26 cellular contexts compared by ENCODE assay signal in genomic region chr5:167726641-167727040, GRCh38.
"Had no signal": no experiment of that assay in that cellular context is flagged by ENCODE, and none has a peak within 500 bp of the region (broad histone marks: within the 10 kb centered on the region; RNA-seq: fewer than 3 reads in every experiment).

No MANE protein-coding gene starts in this region.

- H3K27ac Mint-ChIP-seq: dendritic cell treated with granulocyte-macrophage colony-stimulating factor and Interleukin-4, amounts not matched to agents 40 ng/mL and 50 ng/mL, for 4 days; naive thymus-derived CD4-positive, alpha-beta T cell; nephron; neural progenitor cell; progenitor cell of endocrine pancreas; stimulated activated naive CD8-positive, alpha-beta T cell treated with anti-CD3 and anti-CD28 coated beads, Interleukin-15, amount 100 ng/mL, for 72 hours; type B pancreatic cell had no signal

- H3K27me3 ChIP-seq: colonic mucosa, esophagus muscularis mucosa, left lung, neural progenitor cell, right lobe of liver, suprapubic skin, tibial artery had no signal

- H3K9me3 ChIP-seq: colonic mucosa, esophagus muscularis mucosa, left lung, right lobe of liver, suprapubic skin, tibial artery had no signal

- H3K4me3 ChIP-seq: colonic mucosa, esophagus muscularis mucosa, left lung, neural progenitor cell, right lobe of liver, suprapubic skin, tibial artery had no signal

- H3K79me2 ChIP-seq: parathyroid adenoma had no signal

- H3K36me3 Mint-ChIP-seq: naive thymus-derived CD4-positive, alpha-beta T cell had no signal

- FAIRE-seq: endothelial cell of umbilical vein, islet of Langerhans, small intestine had no signal

- H3K36me3 ChIP-seq: colonic mucosa, esophagus muscularis mucosa, left lung, neural progenitor cell, right lobe of liver, suprapubic skin, tibial artery had no signal

- DNase-seq: colonic mucosa; effector memory CD4-positive, alpha-beta T cell; foreskin melanocyte; head of caudate nucleus; left cardiac atrium; mesenchymal stem cell; midbrain; naive thymus-derived CD4-positive, alpha-beta T cell; right lobe of liver; small intestine; stimulated activated CD4-positive, alpha-beta T cell treated with anti-CD3 and anti-CD28 coated beads, Interleukin-15, amount 100 ng/mL, for 24 hours; stimulated activated CD4-positive, alpha-beta T cell treated with anti-CD3 and anti-CD28 coated beads, Interleukin-2, amount 100 ng/mL, for 48 hours; stimulated activated naive CD4-positive, alpha-beta T cell; stimulated activated naive CD8-positive, alpha-beta T cell treated with anti-CD3 and anti-CD28 coated beads, Interleukin-15, amount 100 ng/mL, for 72 hours; tibial artery had no signal

- H3K27ac ChIP-seq: colonic mucosa, esophagus muscularis mucosa, left lung, neural progenitor cell, parathyroid adenoma, right lobe of liver, suprapubic skin, tibial artery had no signal

- ATAC-seq: left cardiac atrium; left lung; naive thymus-derived CD4-positive, alpha-beta T cell; right lobe of liver; stimulated activated naive CD8-positive, alpha-beta T cell treated with anti-CD3 and anti-CD28 coated beads, Interleukin-15, amount 100 ng/mL, for 72 hours had no signal

- H3K4me1 Mint-ChIP-seq: stimulated activated naive CD8-positive, alpha-beta T cell treated with anti-CD3 and anti-CD28 coated beads, Interleukin-15, amount 100 ng/mL, for 72 hours had no signal

- H3K27me3 Mint-ChIP-seq: stimulated activated naive CD8-positive, alpha-beta T cell treated with anti-CD3 and anti-CD28 coated beads, Interleukin-15, amount 100 ng/mL, for 72 hours had no signal

- H3K9me3 Mint-ChIP-seq: dendritic cell treated with granulocyte-macrophage colony-stimulating factor and Interleukin-4, amounts not matched to agents 40 ng/mL and 50 ng/mL, for 4 days; naive thymus-derived CD4-positive, alpha-beta T cell; nephron; neural progenitor cell; stimulated activated naive CD8-positive, alpha-beta T cell treated with anti-CD3 and anti-CD28 coated beads, Interleukin-15, amount 100 ng/mL, for 72 hours; type B pancreatic cell had no signal

- H3K4me2 ChIP-seq: neural progenitor cell had no signal

- H3K9ac ChIP-seq: neural progenitor cell, parathyroid adenoma had no signal

- H3K4me3 Mint-ChIP-seq: dendritic cell treated with granulocyte-macrophage colony-stimulating factor and Interleukin-4, amounts not matched to agents 40 ng/mL and 50 ng/mL, for 4 days; naive thymus-derived CD4-positive, alpha-beta T cell; nephron; neural progenitor cell; stimulated activated naive CD8-positive, alpha-beta T cell treated with anti-CD3 and anti-CD28 coated beads, Interleukin-15, amount 100 ng/mL, for 72 hours; type B pancreatic cell had no signal

- H3K4me1 ChIP-seq: colonic mucosa, esophagus muscularis mucosa, left lung, parathyroid adenoma, right lobe of liver had no signal

- H2AFZ ChIP-seq: neural progenitor cell, parathyroid adenoma had no signal
